27 cellular contexts compared by ENCODE assay signal in genomic region chr6:73830119-73830518, GRCh38.
"Had no signal": no experiment of that assay in that cellular context is flagged by ENCODE, and none has a peak within 500 bp of the region (broad histone marks: within the 10 kb centered on the region; RNA-seq: fewer than 3 reads in every experiment).

No MANE protein-coding gene starts in this region.

- ATAC-seq: gastroesophageal sphincter; naive thymus-derived CD8-positive, alpha-beta T cell; stimulated activated naive B cell treated with anti-CD40 and anti-IgM and Interleukin-4, amounts not matched to agents 10 μg/mL and 1 μg/mL and 100 μg/mL, for 72 hours; upper lobe of right lung had no signal

- H3K4me3 ChIP-seq: gastroesophageal sphincter, right atrium auricular region, smooth muscle cell, stomach, thyroid gland, upper lobe of right lung had no signal

- DNase-seq: activated CD4-positive, alpha-beta T cell treated with anti-CD3 and anti-CD28 coated beads for 4 hours; activated CD4-positive, alpha-beta T cell treated with anti-CD3 and anti-CD28 coated beads, Interleukin-2, amount 50 U/mL, for 4 hours; activated CD8-positive, alpha-beta memory T cell treated with anti-CD3 and anti-CD28 coated beads for 24 hours; activated effector memory CD4-positive, alpha-beta T cell treated with Interleukin-2 at 50 U/mL for 16 hours; activated naive CD4-positive, alpha-beta T cell treated with Interleukin-2 at 50 U/mL for 16 hours; anterior cingulate cortex; dermis blood vessel endothelial cell; effector CD8-positive, alpha-beta T cell; head of caudate nucleus; hippocampal formation; immature natural killer cell; kidney; midbrain; naive thymus-derived CD8-positive, alpha-beta T cell; occipital lobe; stimulated activated CD4-positive, alpha-beta T cell treated with anti-CD3 and anti-CD28 coated beads, Interleukin-1b, Interleukin-23, amount 100 ng/mL, for 48 hours; stimulated activated CD4-positive, alpha-beta T cell treated with anti-CD3 and anti-CD28 coated beads, Interleukin-4, amount 100 ng/mL, for 4 hours; stimulated activated CD8-positive, alpha-beta memory T cell treated with anti-CD3 and anti-CD28 coated beads, Interleukin-4, amount 100 ng/mL, for 48 hours; stimulated activated naive B cell treated with anti-CD40 and anti-IgM and Interleukin-4, amounts not matched to agents 10 μg/mL and 1 μg/mL and 100 μg/mL, for 72 hours; stomach; T-helper 9 cell; thyroid gland; upper lobe of right lung had no signal

- H3K27me3 ChIP-seq: gastroesophageal sphincter, right atrium auricular region, stomach, thyroid gland, upper lobe of right lung had no signal

- H3K36me3 ChIP-seq: gastroesophageal sphincter, right atrium auricular region, stomach, thyroid gland, upper lobe of right lung had no signal

- H3K27ac ChIP-seq: gastroesophageal sphincter, right atrium auricular region, stomach, thyroid gland, upper lobe of right lung, VCaP had no signal

- H3K4me2 ChIP-seq: smooth muscle cell had no signal

- H3K9me3 ChIP-seq: gastroesophageal sphincter, right atrium auricular region, stomach, thyroid gland, upper lobe of right lung had no signal

- H3K4me1 ChIP-seq: gastroesophageal sphincter, right atrium auricular region, stomach, thyroid gland, upper lobe of right lung had no signal
